Comparison of ENCODE assay signal across 8 cellular contexts in genomic region chr9:131422241-131422792, GRCh38. TPM values are rescaled to one million over a fixed set of nuclear protein-coding genes. Genes with fewer than 3 reads are reported as not detected.
DNase-seq lines count a peak whose midpoint lies in the region; ATAC-seq and TF ChIP-seq lines count a peak whose summit lies in the region.

No MANE protein-coding gene starts in this region.

- TF ChIP-seq CTCF in thoracic aorta (IDR thresholded peaks at IDR 0.05), result no peak

- H3K36me3 ChIP-seq in thoracic aorta, result no peaks in the 10 kb centered on the region

- no peak overlapping the region for H3K4me3 Mint-ChIP-seq in activated CD4-positive, alpha-beta memory T cell treated with anti-CD3 and anti-CD28 coated beads for 36 hours
- no peak overlapping the region for H3K4me3 Mint-ChIP-seq in activated CD4-positive, alpha-beta memory T cell treated with anti-CD3 and anti-CD28 coated beads, Interleukin-2, amount 10 ng/mL, durations not matched to agents 7 days and 5 days
- H3K4me3 Mint-ChIP-seq in activated naive CD8-positive, alpha-beta T cell treated with anti-CD3 and anti-CD28 coated beads, Interleukin-2, amount 10 ng/mL, durations not matched to agents 7 days and 5 days, result peak overlapping the region; percentile 20

- no peaks in the 10 kb centered on the region for H3K27me3 Mint-ChIP-seq in activated CD4-positive, alpha-beta memory T cell treated with anti-CD3 and anti-CD28 coated beads for 36 hours
- no peaks in the 10 kb centered on the region for H3K27me3 Mint-ChIP-seq in activated CD4-positive, alpha-beta memory T cell treated with anti-CD3 and anti-CD28 coated beads, Interleukin-2, amount 10 ng/mL, durations not matched to agents 7 days and 5 days
- no peaks in the 10 kb centered on the region for H3K27me3 Mint-ChIP-seq in activated naive CD8-positive, alpha-beta T cell treated with anti-CD3 and anti-CD28 coated beads, Interleukin-2, amount 10 ng/mL, durations not matched to agents 7 days and 5 days

- H3K27ac Mint-ChIP-seq in activated CD4-positive, alpha-beta memory T cell treated with anti-CD3 and anti-CD28 coated beads for 36 hours, result peak overlapping the region; percentile 54
- H3K27ac Mint-ChIP-seq in activated CD4-positive, alpha-beta memory T cell treated with anti-CD3 and anti-CD28 coated beads, Interleukin-2, amount 10 ng/mL, durations not matched to agents 7 days and 5 days, result no peak overlapping the region
- H3K27ac Mint-ChIP-seq in activated naive CD8-positive, alpha-beta T cell treated with anti-CD3 and anti-CD28 coated beads, Interleukin-2, amount 10 ng/mL, durations not matched to agents 7 days and 5 days, result peak overlapping the region; percentile 14

- intact Hi-C loops in activated CD4-positive, alpha-beta memory T cell treated with anti-CD3 and anti-CD28 coated beads for 36 hours (cut with micrococcal nuclease), result no loop called here
- intact Hi-C loops in posterior vena cava (cut with DNase I), result no loop called here

- ATAC-seq in activated naive CD8-positive, alpha-beta T cell treated with anti-CD3 and anti-CD28 coated beads, Interleukin-2, amount 10 ng/mL, durations not matched to agents 7 days and 5 days (ENCODE audit: low read depth), result no peak
- no peak for ATAC-seq in thoracic aorta (ENCODE audit: insufficient number of reproducible peaks, low FRiP score, low read depth)

- H3K9me3 Mint-ChIP-seq in activated CD4-positive, alpha-beta memory T cell treated with anti-CD3 and anti-CD28 coated beads for 36 hours, result no peaks in the 10 kb centered on the region
- no peaks in the 10 kb centered on the region for H3K9me3 Mint-ChIP-seq in activated CD4-positive, alpha-beta memory T cell treated with anti-CD3 and anti-CD28 coated beads, Interleukin-2, amount 10 ng/mL, durations not matched to agents 7 days and 5 days
- peaks cover 2% of the 10 kb centered on the region for H3K9me3 Mint-ChIP-seq in activated naive CD8-positive, alpha-beta T cell treated with anti-CD3 and anti-CD28 coated beads, Interleukin-2, amount 10 ng/mL, durations not matched to agents 7 days and 5 days

- H3K4me1 Mint-ChIP-seq in activated CD4-positive, alpha-beta memory T cell treated with anti-CD3 and anti-CD28 coated beads for 36 hours (ENCODE audit: low read depth), result peaks cover 76% of the 10 kb centered on the region
- H3K4me1 Mint-ChIP-seq in activated CD4-positive, alpha-beta memory T cell treated with anti-CD3 and anti-CD28 coated beads, Interleukin-2, amount 10 ng/mL, durations not matched to agents 7 days and 5 days, result peaks cover 61% of the 10 kb centered on the region
- peaks cover 63% of the 10 kb centered on the region for H3K4me1 Mint-ChIP-seq in activated naive CD8-positive, alpha-beta T cell treated with anti-CD3 and anti-CD28 coated beads, Interleukin-2, amount 10 ng/mL, durations not matched to agents 7 days and 5 days

- no peak overlapping the region for H3K4me3 ChIP-seq in thoracic aorta

- TF ChIP-seq POLR2A in erythroblast (IDR thresholded peaks at IDR 0.05; ENCODE audit: low read length), result no peak

- POLR2A ChIA-PET in activated CD4-positive, alpha-beta memory T cell treated with anti-CD3 and anti-CD28 coated beads for 36 hours (lab: Charles Lee), result no interaction called here
- POLR2A ChIA-PET in activated CD4-positive, alpha-beta memory T cell treated with anti-CD3 and anti-CD28 coated beads, Interleukin-2, amount 10 ng/mL, durations not matched to agents 7 days and 5 days (lab: Charles Lee), result no interaction called here
- POLR2A ChIA-PET in activated naive CD8-positive, alpha-beta T cell treated with anti-CD3 and anti-CD28 coated beads, Interleukin-2, amount 10 ng/mL, durations not matched to agents 7 days and 5 days (lab: Charles Lee), result no interaction called here

- H3K27ac ChIP-seq in thoracic aorta, result peak overlapping the region; percentile 67 to 70

- H3K36me3 Mint-ChIP-seq in activated CD4-positive, alpha-beta memory T cell treated with anti-CD3 and anti-CD28 coated beads for 36 hours, result peaks cover 15% of the 10 kb centered on the region
- peaks cover 48% of the 10 kb centered on the region for H3K36me3 Mint-ChIP-seq in activated CD4-positive, alpha-beta memory T cell treated with anti-CD3 and anti-CD28 coated beads, Interleukin-2, amount 10 ng/mL, durations not matched to agents 7 days and 5 days (ENCODE audit: low read depth)
- peaks cover 31% of the 10 kb centered on the region for H3K36me3 Mint-ChIP-seq in activated naive CD8-positive, alpha-beta T cell treated with anti-CD3 and anti-CD28 coated beads, Interleukin-2, amount 10 ng/mL, durations not matched to agents 7 days and 5 days

- DNase-seq in activated CD4-positive, alpha-beta memory T cell treated with anti-CD3 and anti-CD28 coated beads for 36 hours, result no peak
- DNase-seq in activated CD4-positive, alpha-beta memory T cell treated with anti-CD3 and anti-CD28 coated beads, Interleukin-2, amount 10 ng/mL, durations not matched to agents 7 days and 5 days, result no peak
- DNase-seq in activated naive CD8-positive, alpha-beta T cell treated with anti-CD3 and anti-CD28 coated beads, Interleukin-2, amount 10 ng/mL, durations not matched to agents 7 days and 5 days, result no peak
- DNase-seq in iPS-NIHi7 (ENCODE audit: extremely low spot score) (peak; percentile 9), thoracic aorta (ENCODE audit: low spot score) (no peak), DMS79 (lab: John Stamatoyannopoulos, UW) (no peak), erythroblast (lab: John Stamatoyannopoulos, UW) (no peak), posterior vena cava (ENCODE audit: low spot score) (no peak)

- CTCF ChIA-PET in activated CD4-positive, alpha-beta memory T cell treated with anti-CD3 and anti-CD28 coated beads for 36 hours (lab: Charles Lee), result interaction anchor here (0.9 kb wide), 1 partner anchor 49 kb away, joined by 3 read pairs; no protein-coding TSS in a partner anchor
- CTCF ChIA-PET in activated CD4-positive, alpha-beta memory T cell treated with anti-CD3 and anti-CD28 coated beads, Interleukin-2, amount 10 ng/mL, durations not matched to agents 7 days and 5 days (lab: Charles Lee), result no interaction called here

- peaks cover 30 to 71% of the 10 kb centered on the region in 2 donors for H3K4me1 ChIP-seq in thoracic aorta (ENCODE audit: control insufficient read depth in 1 of 2, low read depth in 2 of 2)

- H3K27me3 ChIP-seq in thoracic aorta (replicated peaks; ENCODE audit: insufficient read depth), result no peaks in the 10 kb centered on the region

- no peaks in the 10 kb centered on the region for H3K9me3 ChIP-seq in thoracic aorta

RNA-seq across cellular contexts. Expression of gene PRRC2B, which starts 28.4 kb away (rescaled TPM):
- total RNA-seq in activated CD4-positive, alpha-beta memory T cell treated with anti-CD3 and anti-CD28 coated beads for 36 hours, result 100 to 1,000 TPM; 127 to 135 TPM
- total RNA-seq in activated CD4-positive, alpha-beta memory T cell treated with anti-CD3 and anti-CD28 coated beads, Interleukin-2, amount 10 ng/mL, durations not matched to agents 7 days and 5 days, result 100 to 1,000 TPM; 178 to 190 TPM
- 100 to 1,000 TPM; 300 to 309 TPM for total RNA-seq in activated naive CD8-positive, alpha-beta T cell treated with anti-CD3 and anti-CD28 coated beads, Interleukin-2, amount 10 ng/mL, durations not matched to agents 7 days and 5 days
- total RNA-seq in thoracic aorta (100 to 1,000 TPM; 162 to 198 TPM), posterior vena cava (100 to 1,000 TPM; 148 to 151 TPM)
